ENCODE assay signal across 24 cellular contexts in the genomic region with DNA sequence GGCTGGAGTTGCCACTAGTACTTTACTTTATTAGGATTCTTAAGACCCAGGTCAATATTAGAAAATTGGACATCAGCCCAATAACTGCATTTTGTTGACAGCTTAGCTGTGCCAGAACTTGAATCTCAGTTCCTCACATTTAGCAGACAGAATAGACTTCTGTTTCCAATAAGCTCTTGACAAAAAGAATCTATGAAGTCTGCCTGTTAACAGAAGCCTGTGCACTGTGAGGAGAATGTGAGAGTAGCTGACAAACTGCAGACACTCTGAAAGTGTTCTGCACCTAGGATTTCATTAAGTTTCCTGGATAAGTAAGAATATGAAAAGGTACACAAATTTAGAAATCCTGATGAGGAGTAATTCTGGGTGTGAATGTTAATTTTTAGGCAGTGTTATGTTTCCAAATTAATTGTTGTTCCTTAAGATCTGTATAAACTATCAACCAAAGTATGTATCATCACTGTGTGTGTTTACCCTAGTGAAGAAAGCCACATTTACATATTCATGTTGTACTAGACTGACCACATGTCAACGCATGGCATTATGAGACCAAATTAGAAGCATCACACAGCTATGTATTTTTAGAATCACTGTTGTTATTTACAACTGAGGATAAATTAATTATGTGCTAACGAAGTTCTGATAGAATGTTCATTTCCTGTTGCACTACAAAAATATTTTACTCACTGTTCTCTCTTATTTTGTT.
"Had no signal": no experiment of that assay in that cellular context is flagged by ENCODE, and none has a peak within 500 bp of the region (broad histone marks: within the 10 kb centered on the region; RNA-seq: fewer than 3 reads in every experiment).

No MANE protein-coding gene starts in this region.

- H3K27ac ChIP-seq: body of pancreas, lower lobe of right lung, pancreas, right lobe of liver, skin epidermis, tibial artery, WERI-Rb-1 had no signal

- DNase-seq: activated CD4-positive, alpha-beta T cell treated with anti-CD3 and anti-CD28 coated beads, Interleukin-2, amount 10 ng/mL, durations not matched to agents 7 days and 5 days; activated CD4-positive, CD25-positive, alpha-beta regulatory T cell treated with anti-CD3 and anti-CD28 coated beads, Interleukin-2, amount 50 U/mL, for 72 hours; activated CD8-positive, alpha-beta T cell treated with anti-CD3 and anti-CD28 coated beads, Interleukin-2, amount 10 ng/mL, durations not matched to agents 7 days and 5 days; activated gamma-delta T cell; activated naive CD4-positive, alpha-beta T cell treated with anti-CD3 and anti-CD28 coated beads, Interleukin-2, amount 50 U/mL, for 16 hours; anterior cingulate cortex; body of pancreas; caudate nucleus; effector CD4-positive, alpha-beta T cell; heart right ventricle; islet precursor cell; left colon; lower lobe of right lung; mesendoderm; mucosa of descending colon; nephron progenitor cell; pancreas; right lobe of liver; stimulated activated CD4-positive, alpha-beta T cell treated with anti-CD3 and anti-CD28 coated beads, Interleukin-1b, Interleukin-23, amount 100 ng/mL, for 48 hours; stimulated activated naive CD8-positive, alpha-beta T cell treated with anti-CD3 and anti-CD28 coated beads, Interleukin-15, amount 100 ng/mL, for 72 hours; tibial artery; WERI-Rb-1 had no signal

- H3K4me3 ChIP-seq: body of pancreas, heart right ventricle, lower lobe of right lung, mucosa of descending colon, pancreas, right lobe of liver, skin epidermis, tibial artery had no signal

- H3K27me3 ChIP-seq: body of pancreas, heart right ventricle, pancreas, right lobe of liver, tibial artery had no signal

- H3K9me3 ChIP-seq: body of pancreas, heart right ventricle, lower lobe of right lung, mucosa of descending colon, pancreas, right lobe of liver, tibial artery had no signal

- ATAC-seq: activated CD8-positive, alpha-beta T cell treated with anti-CD3 and anti-CD28 coated beads, Interleukin-2, amount 10 ng/mL, durations not matched to agents 7 days and 5 days; body of pancreas; left colon; lower lobe of right lung; mucosa of descending colon; pancreas; right lobe of liver; stimulated activated effector memory CD8-positive, alpha-beta T cell treated with anti-CD3 and anti-CD28 coated beads, Interleukin-12 subunit alpha, Interleukin-12 subunit beta, amount 100 ng/mL, for 72 hours; stimulated activated naive CD8-positive, alpha-beta T cell treated with anti-CD3 and anti-CD28 coated beads, Interleukin-15, amount 100 ng/mL, for 72 hours had no signal

- H3K4me1 ChIP-seq: body of pancreas, lower lobe of right lung, pancreas, right lobe of liver had no signal

- H3K36me3 ChIP-seq: heart right ventricle, lower lobe of right lung, pancreas, right lobe of liver, tibial artery, WERI-Rb-1 had no signal
